ENCODE assay signal across 17 cellular contexts in the genomic region with DNA sequence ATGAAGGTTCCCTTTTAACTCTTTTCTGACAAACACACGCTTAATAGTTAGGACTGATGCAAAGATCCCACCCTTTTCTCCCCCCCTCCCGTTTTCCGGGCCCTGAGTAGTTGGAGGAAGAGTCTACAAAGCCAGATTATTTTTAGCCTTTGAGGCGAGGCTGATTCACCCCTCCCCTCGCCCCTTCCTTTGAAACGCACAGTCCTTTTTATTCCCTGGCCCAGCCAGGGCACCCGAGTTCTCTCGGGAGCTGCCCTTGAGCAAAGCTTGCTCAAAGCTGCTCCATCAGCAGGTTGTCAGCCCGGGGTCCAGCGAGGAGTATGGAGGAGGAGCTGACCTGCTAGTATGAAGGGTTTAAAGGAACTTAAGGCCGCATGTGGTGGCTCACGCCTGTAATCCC.
"Had no signal": no experiment of that assay in that cellular context is flagged by ENCODE, and none has a peak within 500 bp of the region (broad histone marks: within the 10 kb centered on the region; RNA-seq: fewer than 3 reads in every experiment).

No MANE protein-coding gene starts in this region.

- H3K27me3 ChIP-seq: gastrocnemius medialis, tibial artery had no signal

- DNase-seq: activated CD4-positive, alpha-beta memory T cell treated with anti-CD3 and anti-CD28 coated beads for 36 hours; activated CD4-positive, alpha-beta T cell treated with anti-CD3 and anti-CD28 coated beads for 36 hours; activated CD8-positive, alpha-beta memory T cell treated with anti-CD3 and anti-CD28 coated beads, Interleukin-2, amount 10 ng/mL, durations not matched to agents 7 days and 5 days; activated naive CD4-positive, alpha-beta T cell treated with anti-CD3 and anti-CD28 coated beads for 36 hours; activated naive CD8-positive, alpha-beta T cell treated with anti-CD3 and anti-CD28 coated beads, Interleukin-2, amount 50 U/mL, for 24 hours; activated T-cell treated with anti-CD3 and anti-CD28 coated beads, Interleukin-2, amount 50 U/mL, for 1 hour; gastrocnemius medialis; hippocampal formation; kidney glomerular epithelial cell; stimulated activated CD4-positive, alpha-beta T cell treated with anti-CD3 and anti-CD28 coated beads, Interleukin-2, amount 100 ng/mL, for 48 hours; stimulated activated naive B cell treated with anti-CD40 and anti-IgM and Interleukin-4, amounts not matched to agents 10 μg/mL and 1 μg/mL and 100 μg/mL, for 72 hours; T-helper 1 cell; T1000; tibial artery had no signal

- H3K4me1 ChIP-seq: gastrocnemius medialis, parathyroid adenoma, tibial artery had no signal

- H3K36me3 ChIP-seq: gastrocnemius medialis, tibial artery had no signal

- H3K9ac ChIP-seq: parathyroid adenoma had no signal

- H2AFZ ChIP-seq: parathyroid adenoma had no signal

- H3K9me3 ChIP-seq: gastrocnemius medialis, tibial artery had no signal

- H3K4me3 ChIP-seq: gastrocnemius medialis, lung, tibial artery had no signal

- H3K27ac ChIP-seq: epithelial cell of prostate, gastrocnemius medialis, parathyroid adenoma, tibial artery had no signal
